In genomic region chr1:2233997-2234761, GRCh38 we compare ENCODE assay signal across 8 cellular contexts. TPM values are rescaled to one million over a fixed set of nuclear protein-coding genes. Genes with fewer than 3 reads are reported as not detected.
A peak's percentile ranks its signal among the peaks of the same experiment; 100 is the strongest.
DNase-seq lines count a peak whose midpoint lies in the region; ATAC-seq, FAIRE-seq and TF ChIP-seq lines count a peak whose summit lies in the region.

No MANE protein-coding gene starts in this region.

- H3K4me2 ChIP-seq in K562 (ENCODE audit: insufficient read depth, low read length), result no peak overlapping the region

- H3K4me3 ChIP-seq in K562 (no peak overlapping the region), spleen (peak overlapping the region in 7 of 8 donors; percentile 5 to 90 (median 26))

- H3K4me1 ChIP-seq in K562 (replicated peaks in 1 of 2; ENCODE audit: control insufficient read depth in 2 of 2, insufficient read depth in 2 of 2, low read length in 2 of 2) (peaks cover 36 to 94% of the 10 kb centered on the region in 2 experiments), spleen (peaks cover 92 to 100% (median 100%) of the 10 kb centered on the region in 6 donors)

- TF ChIP-seq RAD21 in K562 (CRISPR knock-in tag; conservative IDR thresholded peaks at IDR 0.05 in 1 of 2, IDR thresholded peaks at IDR 0.05 in 1 of 2), result no peak

- no peaks in the 10 kb centered on the region for H3K27me3 ChIP-seq in K562 (ENCODE audit: control insufficient read depth in 2 of 2, insufficient read depth in 2 of 2, low read length in 2 of 2)
- no peaks in the 10 kb centered on the region for H3K27me3 ChIP-seq in spleen (replicated peaks in 1 of 7)

- H3K9me1 ChIP-seq in K562 (ENCODE audit: control insufficient read depth, insufficient read depth, low read length), result peaks cover 43% of the 10 kb centered on the region

- FAIRE-seq in K562 (lab: Jason Lieb, UNC), result no peak

- BruUV-seq in K562 (replicated peaks; lab: Mats Ljungman, UMichigan), result no TSS peak

- H3K27me3 Mint-ChIP-seq in immature natural killer cell (ENCODE audit: low read depth in 3 of 3), result peaks cover 59 to 92% (median 90%) of the 10 kb centered on the region in 3 donors

- H3K36me3 Mint-ChIP-seq in immature natural killer cell, result peaks cover 0 to 3% (median 0%) of the 10 kb centered on the region in 3 donors

- peaks cover 93% of the 10 kb centered on the region for H4K20me1 ChIP-seq in K562 (replicated peaks; ENCODE audit: control insufficient read depth, insufficient read depth, low read length)

- intact Hi-C loops in K562 (cut with micrococcal nuclease), result no loop called here
- intact Hi-C loops in spleen (cut with DNase I; ENCODE audit: low total_unique reads), result loop anchor here (10.0 kb wide), 1 partner anchor 61 kb away; no protein-coding TSS in a partner anchor

- TF ChIP-seq CTCF in K562 (IDR thresholded peaks at IDR 0.05 in 2 of 3, conservative IDR thresholded peaks at IDR 0.05 in 1 of 3; ENCODE audit: insufficient read depth in 2 of 3, low read depth in 1 of 3, low read length in 3 of 3) (no peak), spleen (IDR thresholded peaks at IDR 0.05 in 8 of 11, conservative IDR thresholded peaks at IDR 0.05 in 3 of 11) (peak in 1 of 11 experiments; percentile 16)

- no peak for TF ChIP-seq EP300 in K562 (IDR thresholded peaks at IDR 0.05; ENCODE audit: low read length)

- DNase-seq in T-helper 22 cell (ENCODE audit: low read depth) (peak; percentile 67), K562 (ENCODE audit: extremely low read depth in 1 of 4, low spot score in 3 of 4) (no peak), immature natural killer cell (peak; percentile 94), spleen (peak; percentile 97), cortex of kidney (lab: John Stamatoyannopoulos, UW) (no peak), NCI-H510A (lab: John Stamatoyannopoulos, UW) (no peak)

- CTCF ChIA-PET in K562 (lab: Yijun Ruan, JAX; ENCODE audit: low intra/inter-chr PET ratio), result no interaction called here

- 71% methylated on average over 26 of the region's 27 CpGs for WGBS in K562 (ENCODE audit: insufficient coverage, low coverage, missing lambda C conversion rate)
- 7 to 20% (median 8%) methylated on average over 23 to 27 of the region's 27 CpGs for WGBS in spleen, 5 donors

- no peaks in the 10 kb centered on the region for H3K9me3 Mint-ChIP-seq in immature natural killer cell

- H3K79me2 ChIP-seq in K562 (ENCODE audit: control insufficient read depth, insufficient read depth, low read length), result peaks cover 99% of the 10 kb centered on the region

- H3K4me3 Mint-ChIP-seq in immature natural killer cell, result peak overlapping the region; percentile 81 to 91 (median 86)

- H3K36me3 ChIP-seq in K562 (ENCODE audit: control insufficient read depth, insufficient read depth, low read length), result peaks cover 26% of the 10 kb centered on the region; the same call in 2 of the 3 replicates
- H3K36me3 ChIP-seq in spleen, result peaks cover 0 to 7% (median 0%) of the 10 kb centered on the region in 6 donors

- H3K9me3 ChIP-seq in K562 (replicated peaks; ENCODE audit: control insufficient read depth, insufficient read depth, low read depth, low read length), result no peaks in the 10 kb centered on the region
- H3K9me3 ChIP-seq in spleen, result no peaks in the 10 kb centered on the region

- H3K27ac Mint-ChIP-seq in immature natural killer cell, result peak overlapping the region; percentile 88 to 100 (median 98)

- H2AFZ ChIP-seq in K562 (ENCODE audit: low read depth, low read length), result no peak overlapping the region

- peak overlapping the region in 1 of 2 experiments; percentile 86; a peak in 2 of 4 replicates for H3K9ac ChIP-seq in K562 (ENCODE audit: insufficient read depth in 1 of 2, low read depth in 2 of 2, low read length in 2 of 2)

- peak; percentile 68 for ATAC-seq in GM21619 (IDR thresholded peaks at IDR 0.05; ENCODE audit: unreplicated experiment)
- no peak for ATAC-seq in K562
- ATAC-seq in GM19463 (IDR thresholded peaks at IDR 0.05; ENCODE audit: unreplicated experiment), result no peak

- in situ Hi-C loops in K562 (cut with MboI), result loop anchor here (5.0 kb wide), 1 partner anchor 37 kb away; no protein-coding TSS in a partner anchor

- no peak for TF ChIP-seq POLR2A in K562 (conservative IDR thresholded peaks at IDR 0.05)
- no peak for TF ChIP-seq POLR2A in spleen (IDR thresholded peaks at IDR 0.05)

- H3K4me1 Mint-ChIP-seq in immature natural killer cell, result peaks cover 82 to 84% of the 10 kb centered on the region in 2 donors

- H3K27ac ChIP-seq in K562 (ENCODE audit: extremely low read depth, low read depth, low read length) (no peak overlapping the region), spleen (peak overlapping the region; percentile 43 to 99 (median 86))

- POLR2A ChIA-PET in K562 (lab: Yijun Ruan, JAX), result interaction anchor here (0.5 to 1.7 kb wide), 8 partner anchors 14 to 124 kb away, joined by 3 to 6 read pairs (median 4); no protein-coding TSS in a partner anchor

TF ChIP-seq in K562, 482 proteins besides CTCF, POLR2A, EP300 and RAD21 (continues in another document):
- no peak for TF ChIP-seq CC2D1A (IDR thresholded peaks at IDR 0.05)
- TF ChIP-seq STAG1 (CRISPR knock-in tag; IDR thresholded peaks at IDR 0.05; ENCODE audit: borderline replicate concordance), result no peak
- TF ChIP-seq ZNF584 (CRISPR knock-in tag; IDR thresholded peaks at IDR 0.05; ENCODE audit: low read depth), result no peak
- TF ChIP-seq CEBPB (tag; IDR thresholded peaks at IDR 0.05), result peak; percentile 99
- no peak for TF ChIP-seq MYC (IDR thresholded peaks at IDR 0.05; ENCODE audit: low read depth, low read length)
- TF ChIP-seq MYC (CRISPR knock-in tag; IDR thresholded peaks at IDR 0.05; ENCODE audit: borderline replicate concordance, low read depth), result no peak
- TF ChIP-seq GABPB2 (CRISPR knock-in tag; conservative IDR thresholded peaks at IDR 0.05), result no peak
- no peak for TF ChIP-seq XRCC4 (IDR thresholded peaks at IDR 0.05; ENCODE audit: extremely low read depth, insufficient read depth, insufficient read length)
- TF ChIP-seq TARDBP (IDR thresholded peaks at IDR 0.05), result no peak
- TF ChIP-seq NUFIP1 (IDR thresholded peaks at IDR 0.05; ENCODE audit: partially characterized antibody), result no peak
- 0 out of 2 replicates have a peak, but pooled peaks have one; percentile 24 for TF ChIP-seq MAX (CRISPR knock-in tag; IDR thresholded peaks at IDR 0.05)

RNA-seq across cellular contexts. Expression of gene SKI, which starts 6.1 kb away (rescaled TPM):
- 25.0 and 40.0 TPM in 2 replicates for total RNA-seq in K562 (2011; cell fraction: chromatin; rRNA removed; ENCODE audit: low replicate concordance)
- 28.2 and 34.2 TPM in 2 replicates for total RNA-seq in K562 (2011; cell fraction: nucleolus; rRNA removed)
- 21.0 and 24.4 TPM in 2 replicates for total RNA-seq in K562 (2011; cell fraction: nucleoplasm; rRNA removed)
- total RNA-seq in K562 (2014; rRNA removed), result 10.8 and 16.6 TPM in 2 replicates
- total RNA-seq in K562 (2014; rRNA removed; fragmentation: Illumina TruSeq; extraction: Trizol), result 2.8 and 3.2 TPM in 2 replicates
- 4.6 and 5.6 TPM in 2 replicates for total RNA-seq in K562 (2015; rRNA removed; fragmentation: Illumina TruSeq; extraction: Trizol)
- 55.4 and 60.5 TPM in 2 replicates for total RNA-seq in K562 (2021)
- 3.1 and 4.6 TPM in 2 replicates for polyA plus RNA-seq in K562 (2011; rRNA removed)
- 3.6 and 6.1 TPM in 2 replicates for polyA plus RNA-seq in K562 (2011; cell fraction: cytosol; rRNA removed)
- 8.6 and 16.4 TPM in 2 replicates for polyA plus RNA-seq in K562 (2011; cell fraction: nucleus; rRNA removed)
- 13.2 and 13.6 TPM in 2 replicates for polyA plus RNA-seq in K562 (2012)
- polyA plus RNA-seq in K562 (2014; fragmentation: Illumina TruSeq; extraction: Trizol), result 15.8 and 21.4 TPM in 2 replicates
- under 1 TPM; 0.10 to 0.39 TPM for polyA plus RNA-seq in K562 (2014; fragmentation: Nextera tagmentation; extraction: Ambion mirVana)
- polyA plus RNA-seq in K562 (2014; rRNA removed), result 16.4 and 17.0 TPM in 2 replicates
- polyA minus RNA-seq in K562 (2011; rRNA and poly(A)+ RNA removed), result 2.7 and 4.6 TPM in 2 replicates
- polyA minus RNA-seq in K562 (2011; cell fraction: cytosol; rRNA and poly(A)+ RNA removed), result 20.6 and 21.9 TPM in 2 replicates
- polyA minus RNA-seq in K562 (2011; cell fraction: nucleus; rRNA and poly(A)+ RNA removed), result 8.6 and 10.9 TPM in 2 replicates
- polyA plus RNA-seq in immature natural killer cell, result 1 to 10 TPM in 1 of 3 donors, under 1 TPM in 1, not detected in 1; 0.87 to 1.0 TPM
- total RNA-seq in spleen, result 10 to 100 TPM; 47.4 to 100.0 (median 64.0) TPM
- polyA plus RNA-seq in spleen, result 10 to 100 TPM in 1 of 3 donors, 1 to 10 TPM in 2; 4.4 to 16.8 (median 6.5) TPM

RNA-seq across cellular contexts. Expression of gene FAAP20, which starts 39.6 kb away (rescaled TPM):
- 32.5 and 87.9 TPM in 2 replicates for total RNA-seq in K562 (2011; cell fraction: chromatin; rRNA removed; ENCODE audit: low replicate concordance)
- 57.6 and 57.7 TPM in 2 replicates for total RNA-seq in K562 (2011; cell fraction: nucleolus; rRNA removed)
- 37.4 and 38.2 TPM in 2 replicates for total RNA-seq in K562 (2011; cell fraction: nucleoplasm; rRNA removed)
- total RNA-seq in K562 (2014; rRNA removed) (74.4 and 79.5 TPM in 2 replicates), K562 (2014; rRNA removed; fragmentation: Illumina TruSeq; extraction: Trizol) (4.5 and 5.2 TPM in 2 replicates), K562 (2015; rRNA removed; fragmentation: Illumina TruSeq; extraction: Trizol) (13.7 and 15.9 TPM in 2 replicates), K562 (2021) (142 TPM in 2 replicates), spleen (10 to 100 TPM; 20.6 to 64.0 (median 46.6) TPM)
- polyA plus RNA-seq in K562 (2011; rRNA removed) (9.9 and 13.5 TPM in 2 replicates), K562 (2014; fragmentation: Illumina TruSeq; extraction: Trizol) (8.4 and 22.6 TPM in 2 replicates), K562 (2014; fragmentation: Nextera tagmentation; extraction: Ambion mirVana) (1 to 10 TPM in 1 of 2 experiments, under 1 TPM in 1; 0.58 to 1.0 TPM), K562 (2014; rRNA removed) (143 and 153 TPM in 2 replicates), immature natural killer cell (10 to 100 TPM; 56.7 to 99.6 (median 79.2) TPM), spleen (100 to 1,000 TPM in 1 of 3 donors, 10 to 100 TPM in 2; 66.8 to 113 (median 94.1) TPM)
- 19.5 and 92.5 TPM in 2 replicates for polyA plus RNA-seq in K562 (2011; cell fraction: cytosol; rRNA removed)
- polyA plus RNA-seq in K562 (2011; cell fraction: nucleus; rRNA removed), result 23.2 and 44.5 TPM in 2 replicates
- 74.5 and 114 TPM in 2 replicates for polyA plus RNA-seq in K562 (2012)
- 3.3 and 3.9 TPM in 2 replicates for polyA minus RNA-seq in K562 (2011; rRNA and poly(A)+ RNA removed)
- 16.1 and 25.8 TPM in 2 replicates for polyA minus RNA-seq in K562 (2011; cell fraction: cytosol; rRNA and poly(A)+ RNA removed)
- polyA minus RNA-seq in K562 (2011; cell fraction: nucleus; rRNA and poly(A)+ RNA removed), result 10.0 and 14.0 TPM in 2 replicates

Comparison
In these comparisons a context has a peak if more than half of its experiments do, and no peak if none do; other contexts are left out.
1. DNase-seq: peak in T-helper 22 cell (single experiment), immature natural killer cell (3 of 3) and spleen (single experiment); none in K562 (0 of 4), cortex of kidney (single experiment) and NCI-H510A (single experiment).